In genomic region chr3:69058947-69059224, GRCh38 we compare ENCODE assay signal across 15 cellular contexts. TPM values are rescaled to one million over a fixed set of nuclear protein-coding genes. Genes with fewer than 3 reads are reported as not detected.
DNase-seq lines count a peak whose midpoint lies in the region; ATAC-seq and TF ChIP-seq lines count a peak whose summit lies in the region.
"Had no signal": no experiment of that assay in that cellular context is flagged by ENCODE, and none has a peak within 500 bp of the region (broad histone marks: within the 10 kb centered on the region; RNA-seq: fewer than 3 reads in every experiment).

No MANE protein-coding gene starts in this region.

- no peaks in the 10 kb centered on the region for H3K9me2 ChIP-seq in DOHH2 (replicated peaks; ENCODE audit: control insufficient read depth, low read length)

- no peaks in the 10 kb centered on the region for H4K20me1 ChIP-seq in DOHH2 (ENCODE audit: control insufficient read depth, insufficient read depth, low read depth, low read length)

- H3K9me3 ChIP-seq in DOHH2 (ENCODE audit: control insufficient read depth, insufficient read depth, low read length), result no peaks in the 10 kb centered on the region
- no peaks in the 10 kb centered on the region for H3K9me3 ChIP-seq in psoas muscle
- H3K9me3 ChIP-seq: adrenal gland, gastroesophageal sphincter had no signal

- no peak for DNase-seq in CD14-positive monocyte (ENCODE audit: low spot score)
- DNase-seq in activated CD4-positive, alpha-beta memory T cell treated with anti-CD3 and anti-CD28 coated beads for 36 hours, result no peak
- no peak for DNase-seq in memory B cell (ENCODE audit: low spot score in 2 of 2)
- DNase-seq in dorsolateral prefrontal cortex, result no peak
- DNase-seq in posterior vena cava (ENCODE audit: low spot score), result no peak
- DNase-seq in psoas muscle, result no peak
- no peak for DNase-seq in NCI-H2029 (lab: John Stamatoyannopoulos, UW)
- DNase-seq: adrenal gland, cerebellar nuclear complex, EL, mammary epithelial cell, NCI-H1048, T1000 had no signal

- H3K9me3 Mint-ChIP-seq in CD14-positive monocyte, result no peaks in the 10 kb centered on the region
- peaks cover 5% of the 10 kb centered on the region for H3K9me3 Mint-ChIP-seq in activated CD4-positive, alpha-beta memory T cell treated with anti-CD3 and anti-CD28 coated beads for 36 hours
- H3K9me3 Mint-ChIP-seq in memory B cell, result no peaks in the 10 kb centered on the region

- peak overlapping the region in 5 of 7 donors; percentile 52 to 87 (median 70) for H3K27ac Mint-ChIP-seq in CD14-positive monocyte
- H3K27ac Mint-ChIP-seq in activated CD4-positive, alpha-beta memory T cell treated with anti-CD3 and anti-CD28 coated beads for 36 hours, result peak overlapping the region; percentile 93
- peak overlapping the region; percentile 92 for H3K27ac Mint-ChIP-seq in memory B cell

- ATAC-seq in memory B cell (ENCODE audit: low read depth) (no peak), psoas muscle (no peak)
- ATAC-seq: gastroesophageal sphincter had no signal

- POLR2A ChIA-PET in activated CD4-positive, alpha-beta memory T cell treated with anti-CD3 and anti-CD28 coated beads for 36 hours (lab: Charles Lee), result interaction anchor here (0.6 to 4.4 kb wide), 2 partner anchors 26 to 49 kb away, joined by 4 to 38 read pairs; partner anchors contain the start of gene ARL6IP5

- H3K27me3 Mint-ChIP-seq in CD14-positive monocyte (ENCODE audit: low read depth in 3 of 3) (peaks cover 0 to 1% (median 0%) of the 10 kb centered on the region in 3 donors), memory B cell (no peaks in the 10 kb centered on the region)
- no peaks in the 10 kb centered on the region for H3K27me3 Mint-ChIP-seq in activated CD4-positive, alpha-beta memory T cell treated with anti-CD3 and anti-CD28 coated beads for 36 hours

- H3K27me3 ChIP-seq in DOHH2 (ENCODE audit: control insufficient read depth, low read length) (no peaks in the 10 kb centered on the region), dorsolateral prefrontal cortex (no peaks in the 10 kb centered on the region), psoas muscle (ENCODE audit: insufficient read depth in 3 of 3, low read length in 2 of 3) (no peaks in the 10 kb centered on the region)
- H3K27me3 ChIP-seq: adrenal gland, gastroesophageal sphincter had no signal

- H3K4me2 ChIP-seq in DOHH2 (ENCODE audit: low read length), result peak overlapping the region; percentile 64

- CTCF ChIA-PET in activated CD4-positive, alpha-beta memory T cell treated with anti-CD3 and anti-CD28 coated beads for 36 hours (lab: Charles Lee), result interaction anchor here (1.5 kb wide), 2 partner anchors 31 to 36 kb away, joined by 3 read pairs; no protein-coding TSS in a partner anchor

- 96 to 99% (median 98%) methylated on average over 2 of the region's 2 CpGs for WGBS in psoas muscle, 3 donors

- H3F3A ChIP-seq in DOHH2 (ENCODE audit: control insufficient read depth, insufficient read depth), result peaks cover 11% of the 10 kb centered on the region

- H3K79me2 ChIP-seq in DOHH2 (ENCODE audit: control insufficient read depth, low read length), result no peaks in the 10 kb centered on the region

- peaks cover 20% of the 10 kb centered on the region for H3K4me1 ChIP-seq in DOHH2 (ENCODE audit: control insufficient read depth, low read length)
- no peaks in the 10 kb centered on the region for H3K4me1 ChIP-seq in psoas muscle
- H3K4me1 ChIP-seq: adrenal gland, gastroesophageal sphincter had no signal

- H3K36me3 ChIP-seq in DOHH2 (ENCODE audit: control insufficient read depth, low read length) (peaks cover 88% of the 10 kb centered on the region), psoas muscle (ENCODE audit: insufficient read depth in 1 of 2, low read depth in 1 of 2) (peaks cover 11 to 99% of the 10 kb centered on the region in 2 donors)

- H3K36me3 Mint-ChIP-seq in CD14-positive monocyte (peaks cover 64 to 91% of the 10 kb centered on the region in 2 donors), memory B cell (peaks cover 30% of the 10 kb centered on the region)
- peaks cover 54% of the 10 kb centered on the region for H3K36me3 Mint-ChIP-seq in activated CD4-positive, alpha-beta memory T cell treated with anti-CD3 and anti-CD28 coated beads for 36 hours

- H3K4me3 Mint-ChIP-seq in CD14-positive monocyte (no peak overlapping the region), memory B cell (peak overlapping the region; percentile 3)
- H3K4me3 Mint-ChIP-seq in activated CD4-positive, alpha-beta memory T cell treated with anti-CD3 and anti-CD28 coated beads for 36 hours, result no peak overlapping the region

- intact Hi-C loops in CD14-positive monocyte (cut with micrococcal nuclease), result no loop called here
- intact Hi-C loops in activated CD4-positive, alpha-beta memory T cell treated with anti-CD3 and anti-CD28 coated beads for 36 hours (cut with micrococcal nuclease), result loop anchor here (1.0 kb wide), 2 partner anchors 8 to 25 kb away; partner anchors contain the start of gene ARL6IP5
- intact Hi-C loops in dorsolateral prefrontal cortex (cut with DNase I), result no loop called here
- intact Hi-C loops in posterior vena cava (cut with DNase I), result no loop called here
- intact Hi-C loops in psoas muscle (cut with DNase I), result loop anchor here in 1 of 2 donors (10.0 kb wide), 1 partner anchor 246 kb away; no protein-coding TSS in a partner anchor

- H3K4me1 Mint-ChIP-seq in CD14-positive monocyte (peaks cover 13% of the 10 kb centered on the region), memory B cell (peaks cover 17% of the 10 kb centered on the region)
- H3K4me1 Mint-ChIP-seq in activated CD4-positive, alpha-beta memory T cell treated with anti-CD3 and anti-CD28 coated beads for 36 hours (ENCODE audit: low read depth), result peaks cover 37% of the 10 kb centered on the region

- H3K4me3 ChIP-seq in DOHH2 (ENCODE audit: low read length), result peak overlapping the region; percentile 24
- H3K4me3 ChIP-seq in dorsolateral prefrontal cortex, result no peak overlapping the region
- H3K4me3 ChIP-seq in psoas muscle, result no peak overlapping the region
- H3K4me3 ChIP-seq: adrenal gland, gastroesophageal sphincter had no signal

- H3K27ac ChIP-seq in DOHH2 (ENCODE audit: low read depth, low read length) (peak overlapping the region; percentile 65), dorsolateral prefrontal cortex (peak overlapping the region in 1 of 59 donors; percentile 25), psoas muscle (no peak overlapping the region)
- H3K27ac ChIP-seq: adrenal gland, gastroesophageal sphincter had no signal

- TF ChIP-seq CTCF in CD14-positive monocyte (IDR thresholded peaks at IDR 0.05) (no peak), DOHH2 (IDR thresholded peaks at IDR 0.05; ENCODE audit: low read depth, low read length, poor library complexity, severe bottlenecking) (no peak), dorsolateral prefrontal cortex (IDR thresholded peaks at IDR 0.05 in 54 of 56, conservative IDR thresholded peaks at IDR 0.05 in 2 of 56; ENCODE audit: low read depth in 1 of 56, partially characterized antibody in 56 of 56) (no peak), psoas muscle (IDR thresholded peaks at IDR 0.05) (no peak)

RNA-seq across cellular contexts. Expression of gene TMF1, which starts 6.8 kb away (rescaled TPM):
- polyA plus RNA-seq in CD14-positive monocyte (10 to 100 TPM; 23.1 to 25.6 TPM), psoas muscle (10 to 100 TPM in 2 of 3 donors, 1 to 10 TPM in 1; 6.7 to 25.9 (median 10.1) TPM)
- total RNA-seq in activated CD4-positive, alpha-beta memory T cell treated with anti-CD3 and anti-CD28 coated beads for 36 hours, result 10 to 100 TPM; 37.1 to 42.1 TPM
- total RNA-seq in dorsolateral prefrontal cortex (10 to 100 TPM; 26.4 to 42.8 (median 33.8) TPM), posterior vena cava (10 to 100 TPM; 30.7 to 41.0 TPM), psoas muscle (10 to 100 TPM; 23.0 to 31.5 (median 29.3) TPM)

RNA-seq across cellular contexts. Expression of gene UBA3, which starts 21.3 kb away (rescaled TPM):
- polyA plus RNA-seq in CD14-positive monocyte, result 10 to 100 TPM; 77.1 to 88.5 TPM
- total RNA-seq in activated CD4-positive, alpha-beta memory T cell treated with anti-CD3 and anti-CD28 coated beads for 36 hours, result 10 to 100 TPM; 79.0 to 84.1 TPM
- 10 to 100 TPM; 45.9 to 99.3 (median 65.9) TPM for total RNA-seq in dorsolateral prefrontal cortex
- total RNA-seq in posterior vena cava, result 10 to 100 TPM; 53.0 to 57.9 TPM
- 10 to 100 TPM; 32.7 to 44.6 (median 42.3) TPM for total RNA-seq in psoas muscle
- 10 to 100 TPM; 20.5 to 59.3 (median 29.5) TPM for polyA plus RNA-seq in psoas muscle

RNA-seq across cellular contexts. Expression of gene ARL6IP5, which starts 25.9 kb away (rescaled TPM):
- polyA plus RNA-seq in CD14-positive monocyte (100 to 1,000 TPM; 430 to 458 TPM), psoas muscle (100 to 1,000 TPM in 2 of 3 donors, 10 to 100 TPM in 1; 82.1 to 171 (median 146) TPM)
- total RNA-seq in activated CD4-positive, alpha-beta memory T cell treated with anti-CD3 and anti-CD28 coated beads for 36 hours, result 10 to 100 TPM; 93.9 to 94.8 TPM
- total RNA-seq in dorsolateral prefrontal cortex (100 to 1,000 TPM in 113 of 120 experiments, 10 to 100 TPM in 7; 51.3 to 182 (median 139) TPM), posterior vena cava (100 to 1,000 TPM; 153 to 174 TPM), psoas muscle (100 to 1,000 TPM; 121 to 191 (median 156) TPM)

RNA-seq across cellular contexts. Expression of gene EOGT, which starts 45.4 kb away (rescaled TPM):
- polyA plus RNA-seq in CD14-positive monocyte, result 1 to 10 TPM; 5.0 to 8.1 TPM
- total RNA-seq in activated CD4-positive, alpha-beta memory T cell treated with anti-CD3 and anti-CD28 coated beads for 36 hours, result 10 to 100 TPM in 1 of 2 experiments, 1 to 10 TPM in 1; 9.3 to 12.0 TPM
- total RNA-seq in dorsolateral prefrontal cortex, result 10 to 100 TPM in 113 of 120 experiments, 1 to 10 TPM in 7; 7.7 to 26.0 (median 15.6) TPM
- 10 to 100 TPM; 67.6 to 87.8 TPM for total RNA-seq in posterior vena cava
- 10 to 100 TPM; 13.1 to 33.0 (median 21.4) TPM for total RNA-seq in psoas muscle
- 10 to 100 TPM; 10.2 to 13.9 (median 11.5) TPM for polyA plus RNA-seq in psoas muscle
